Comparison of ENCODE assay signal across 1 cellular context in genomic region chr19:42054205-42054604, GRCh38.
TF ChIP-seq lines count a peak whose summit lies in the region.

No MANE protein-coding gene starts in this region.

TF ChIP-seq in IMR-90, 13 proteins besides CTCF, POLR2A, EP300 and RAD21 (continued from another document):
- TF ChIP-seq ELK1 (IDR thresholded peaks at IDR 0.05; ENCODE audit: borderline replicate concordance, low read depth, low read length) (no peak), MAZ (IDR thresholded peaks at IDR 0.05; ENCODE audit: borderline replicate concordance, low read depth, low read length) (no peak), USF2 (IDR thresholded peaks at IDR 0.05; ENCODE audit: low read depth, low read length) (no peak), BHLHE40 (IDR thresholded peaks at IDR 0.05; ENCODE audit: low read depth, low read length) (no peak), RCOR1 (IDR thresholded peaks at IDR 0.05; ENCODE audit: insufficient replicate concordance, low read length) (no peak)
TF ChIP-seq in IMR-90: peak in this region for 0.
